16 cellular contexts compared by ENCODE assay signal in the genomic region with DNA sequence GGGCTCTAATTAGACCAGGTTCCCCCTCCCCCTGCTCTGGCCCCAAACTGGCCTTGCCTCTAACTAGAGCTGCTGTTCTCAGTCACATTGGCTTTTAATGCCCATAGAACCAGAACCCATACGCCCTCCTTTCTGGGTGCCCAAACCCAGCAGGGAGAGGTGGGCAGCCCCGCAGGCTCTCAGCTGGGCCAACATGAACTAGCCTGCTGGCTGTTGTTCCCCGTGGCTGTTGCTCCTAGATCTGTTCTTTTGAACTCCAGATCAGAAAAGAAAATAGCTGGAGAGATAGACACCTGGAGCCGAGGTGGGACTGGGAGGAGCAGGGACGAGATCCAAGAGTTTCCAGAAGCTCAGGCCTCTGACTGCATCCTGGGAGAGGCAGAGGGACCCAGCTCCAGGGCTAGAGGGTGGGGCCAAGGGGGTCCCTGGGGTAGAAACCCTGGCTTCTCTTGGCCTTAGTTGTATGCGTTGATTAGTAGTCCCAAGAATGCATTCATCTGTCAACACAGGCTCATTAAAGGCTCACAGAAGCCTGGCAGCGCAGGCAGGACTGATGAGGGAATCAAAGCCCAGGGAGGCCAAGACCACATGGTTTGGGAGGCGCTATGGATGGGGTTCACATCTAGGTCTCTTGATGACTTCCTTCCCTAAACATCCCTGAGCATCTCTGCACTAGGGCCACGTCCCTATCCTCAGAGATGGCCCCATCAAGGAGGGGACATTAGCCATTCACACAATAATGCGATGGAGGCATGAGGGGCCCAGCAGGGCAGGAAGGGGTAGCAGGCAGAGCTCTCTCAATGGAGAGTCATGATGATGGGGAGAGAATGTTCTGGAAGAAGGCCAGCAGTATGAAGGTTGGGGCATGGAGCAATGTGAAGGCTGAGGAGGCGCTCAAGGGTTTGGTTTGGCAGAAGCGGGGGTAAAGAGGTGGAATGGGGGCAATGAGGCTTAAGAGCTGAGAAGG. TPM values are rescaled to one million over a fixed set of nuclear protein-coding genes. Genes with fewer than 3 reads are reported as not detected.
DNase-seq lines count a peak whose midpoint lies in the region; TF ChIP-seq lines count a peak whose summit lies in the region.
"Had no signal": no experiment of that assay in that cellular context is flagged by ENCODE, and none has a peak within 500 bp of the region (broad histone marks: within the 10 kb centered on the region; RNA-seq: fewer than 3 reads in every experiment).

No MANE protein-coding gene starts in this region.

- H3K4me3 ChIP-seq in HAP-1 (no peak overlapping the region), adrenal gland (no peak overlapping the region), iPS-18a (ENCODE audit: low read length) (no peak overlapping the region)
- H3K4me3 ChIP-seq: heart left ventricle had no signal

- in situ Hi-C loops in HAP-1 (cut with MboI; ENCODE audit: low sequenced_read_pairs), result loop anchor here (25.0 kb wide), 1 partner anchor 949 kb away; the partner anchor contains the start of genes RPL38 and TTYH2

- peak overlapping the region in 3 of 5 donors; percentile 44 to 73 (median 50) for H3K27ac ChIP-seq in adrenal gland
- no peak overlapping the region for H3K27ac ChIP-seq in iPS-18a (ENCODE audit: low read length)
- H3K27ac ChIP-seq: C4-2B had no signal

- intact Hi-C loops in adrenal gland (cut with DNase I), result no loop called here

- H3K9me3 ChIP-seq in HAP-1 (no peaks in the 10 kb centered on the region), adrenal gland (replicated peaks in 1 of 3) (no peaks in the 10 kb centered on the region), iPS-18a (ENCODE audit: control insufficient read depth, low read depth, low read length) (no peaks in the 10 kb centered on the region)
- H3K9me3 ChIP-seq: heart left ventricle had no signal

- no peak for TF ChIP-seq POLR2A in adrenal gland (IDR thresholded peaks at IDR 0.05)

- H3K9ac ChIP-seq in iPS-18a (ENCODE audit: low read length), result peak overlapping the region; percentile 18

- peak; percentile 64 to 74 for DNase-seq in HAP-1 (ENCODE audit: low spot score in 2 of 2)
- DNase-seq in adrenal gland, result no peak
- peak; percentile 12 for DNase-seq in pons (ENCODE audit: low spot score)
- DNase-seq in NCI-H1105 treated with DMSO at 0.1 percent for 48 hours (lab: John Stamatoyannopoulos, UW), result no peak
- DNase-seq in NCI-H2029 treated with DMSO at 0.1 percent for 48 hours (lab: John Stamatoyannopoulos, UW), result no peak
- DNase-seq in SHP77 (lab: John Stamatoyannopoulos, UW), result no peak
- no peak for DNase-seq in NCI-H1048 (lab: John Stamatoyannopoulos, UW)
- DNase-seq: activated CD8-positive, alpha-beta T cell treated with anti-CD3 and anti-CD28 coated beads for 36 hours; activated naive CD4-positive, alpha-beta T cell treated with anti-CD3 and anti-CD28 coated beads, Interleukin-2, amount 10 ng/mL, durations not matched to agents 7 days and 5 days; heart left ventricle; NCI-H1105 had no signal

- WGBS in adrenal gland, 4 donors, result 72 to 80% (median 75%) methylated on average over 12 of the region's 12 CpGs

- H3K36me3 ChIP-seq in HAP-1 (replicated peaks) (no peaks in the 10 kb centered on the region), adrenal gland (replicated peaks in 1 of 2) (no peaks in the 10 kb centered on the region), iPS-18a (ENCODE audit: control insufficient read depth, low read depth, low read length) (no peaks in the 10 kb centered on the region)
- H3K36me3 ChIP-seq: heart left ventricle had no signal

- H3K4me1 ChIP-seq in HAP-1 (peaks cover 21% of the 10 kb centered on the region), adrenal gland (replicated peaks in 1 of 2) (peaks cover 8 to 15% of the 10 kb centered on the region in 2 donors), iPS-18a (ENCODE audit: control insufficient read depth, low read depth, low read length) (peaks cover 17% of the 10 kb centered on the region)

- no peak for TF ChIP-seq CTCF in adrenal gland (IDR thresholded peaks at IDR 0.05)

- no peaks in the 10 kb centered on the region for H3K27me3 ChIP-seq in HAP-1 (ENCODE audit: low read depth)
- no peaks in the 10 kb centered on the region for H3K27me3 ChIP-seq in adrenal gland
- H3K27me3 ChIP-seq in iPS-18a (ENCODE audit: control insufficient read depth, insufficient read depth, low read length), result peaks cover 7% of the 10 kb centered on the region
- H3K27me3 ChIP-seq: heart left ventricle had no signal

RNA-seq across cellular contexts. Expression of gene CPSF4L, which starts 1.3 kb away (rescaled TPM):
- not detected for total RNA-seq in adrenal gland
- polyA plus RNA-seq in adrenal gland, result not detected
- total RNA-seq: activated CD8-positive, alpha-beta T cell treated with anti-CD3 and anti-CD28 coated beads for 36 hours; dermis microvascular lymphatic vessel endothelial cell; heart left ventricle; myocyte; T-helper 2 cell treated with Interferon-gamma antibody and Interleukin-4, amounts not matched to agents 100 ng/mL and 5 ng/mL, for 36 hours had no signal
- polyA plus RNA-seq: heart left ventricle had no signal

RNA-seq across cellular contexts. Expression of gene CDC42EP4, which starts 48.8 kb away (rescaled TPM):
- 100 to 1,000 TPM in 6 of 8 donors, 10 to 100 TPM in 2; 87.4 to 172 (median 118) TPM for total RNA-seq in adrenal gland
- polyA plus RNA-seq in adrenal gland, result 10 to 100 TPM; 24.4 to 43.0 (median 37.6) TPM

Comparison
In these comparisons a context has a peak if more than half of its experiments do, and no peak if none do; other contexts are left out.
1. DNase-seq: peak in HAP-1 (2 of 2) and pons (single experiment); none in adrenal gland (0 of 7), NCI-H1105 treated with DMSO at 0.1 percent for 48 hours (single experiment), NCI-H2029 treated with DMSO at 0.1 percent for 48 hours (single experiment), SHP77 (0 of 2) and NCI-H1048 (single experiment).